Comparison of ENCODE assay signal across 10 cellular contexts in the genomic region with DNA sequence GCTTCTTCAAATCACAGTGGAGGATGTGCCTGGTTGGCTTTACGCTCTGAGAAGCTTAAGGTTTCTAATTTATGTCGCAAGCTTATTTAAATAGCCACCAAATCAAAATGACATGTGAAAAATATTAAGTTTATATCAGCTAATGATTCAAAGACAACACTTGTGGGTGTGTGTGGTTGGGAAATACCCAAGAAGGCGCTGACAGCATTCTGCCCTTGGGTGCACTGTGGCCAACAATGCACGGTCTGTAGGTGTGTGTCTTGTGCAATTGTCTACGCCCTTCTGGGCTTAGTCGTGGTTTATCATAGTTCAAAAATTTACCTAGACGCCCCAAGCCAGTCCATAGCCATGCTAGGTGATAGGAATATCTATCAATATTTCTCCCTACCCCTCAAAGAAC.
DNase-seq lines count a peak whose midpoint lies in the region; ATAC-seq, FAIRE-seq and TF ChIP-seq lines count a peak whose summit lies in the region.
"Had no signal": no experiment of that assay in that cellular context is flagged by ENCODE, and none has a peak within 500 bp of the region (broad histone marks: within the 10 kb centered on the region; RNA-seq: fewer than 3 reads in every experiment).

No MANE protein-coding gene starts in this region.

- TF ChIP-seq EP300 in A549 (IDR thresholded peaks at IDR 0.05) (peak; percentile 30 to 76; a peak in 2 of 5 replicates), K562 (IDR thresholded peaks at IDR 0.05; ENCODE audit: low read length) (no peak)

- 7% methylated on average over 7 of the region's 7 CpGs for WGBS in A549 (ENCODE audit: missing lambda C conversion rate)
- WGBS in K562 (ENCODE audit: insufficient coverage, low coverage, missing lambda C conversion rate), result 1% methylated on average over 7 of the region's 7 CpGs

- peak overlapping the region; percentile 48 for H3K4me2 ChIP-seq in A549
- no peak overlapping the region for H3K4me2 ChIP-seq in K562 (ENCODE audit: insufficient read depth, low read length)

- no peak overlapping the region for H3K9ac ChIP-seq in K562 (ENCODE audit: insufficient read depth in 1 of 2, low read depth in 2 of 2, low read length in 2 of 2)

- TF ChIP-seq CTCF in A549 (IDR thresholded peaks at IDR 0.05), result no peak
- TF ChIP-seq CTCF in K562 (IDR thresholded peaks at IDR 0.05 in 2 of 3, conservative IDR thresholded peaks at IDR 0.05 in 1 of 3; ENCODE audit: insufficient read depth in 2 of 3, low read depth in 1 of 3, low read length in 3 of 3), result no peak
- TF ChIP-seq CTCF in tibial artery (IDR thresholded peaks at IDR 0.05), result no peak

- POLR2A ChIA-PET in A549 (lab: Yijun Ruan, JAX), result no interaction called here
- POLR2A ChIA-PET in K562 (lab: Yijun Ruan, JAX), result interaction anchor here (0.6 kb wide), 2 partner anchors 34 to 267 kb away, joined by 3 to 5 read pairs; no protein-coding TSS in a partner anchor

- H3K9me1 ChIP-seq in K562 (ENCODE audit: control insufficient read depth, insufficient read depth, low read length), result no peaks in the 10 kb centered on the region

- DNase-seq in A549 (ENCODE audit: low read depth in 1 of 2, low spot score in 1 of 2), result peak; percentile 51 to 82
- no peak for DNase-seq in K562 (ENCODE audit: extremely low read depth in 1 of 4, low spot score in 3 of 4)
- DNase-seq in NCI-H524 treated with DMSO at 0.1 percent for 48 hours (lab: John Stamatoyannopoulos, UW), result no peak
- no peak for DNase-seq in NCI-H146 treated with DMSO at 0.1 percent for 48 hours (lab: John Stamatoyannopoulos, UW; ENCODE audit: unreplicated experiment)
- no peak for DNase-seq in tibial artery
- no peak for DNase-seq in nucleus accumbens (lab: John Stamatoyannopoulos, UW)
- DNase-seq: C1 segment of cervical spinal cord had no signal

- H3K27me3 ChIP-seq in K562 (ENCODE audit: control insufficient read depth in 2 of 2, insufficient read depth in 2 of 2, low read length in 2 of 2), result peaks cover 4 to 5% of the 10 kb centered on the region in 2 experiments; a peak in 3 of 5 replicates
- no peaks in the 10 kb centered on the region for H3K27me3 ChIP-seq in tibial artery
- H3K27me3 ChIP-seq: suprapubic skin had no signal

- CTCF ChIA-PET in A549 (lab: Yijun Ruan, JAX) (interaction anchor here (0.9 to 2.9 kb wide), 6 partner anchors 12 to 104 kb away, joined by 3 to 9 read pairs (median 4); a partner anchor contains a TSS), K562 (lab: Yijun Ruan, JAX; ENCODE audit: low intra/inter-chr PET ratio) (no interaction called here)

- H3K9me3 ChIP-seq in A549, result no peaks in the 10 kb centered on the region
- H3K9me3 ChIP-seq in K562 (replicated peaks; ENCODE audit: control insufficient read depth, insufficient read depth, low read depth, low read length), result no peaks in the 10 kb centered on the region
- no peaks in the 10 kb centered on the region for H3K9me3 ChIP-seq in tibial artery
- H3K9me3 ChIP-seq: suprapubic skin had no signal

- no TSS peak for BruUV-seq in K562 (replicated peaks; lab: Mats Ljungman, UMichigan)

- H3K36me3 ChIP-seq in K562 (ENCODE audit: control insufficient read depth, insufficient read depth, low read length) (no peaks in the 10 kb centered on the region), tibial artery (peaks cover 3 to 11% (median 5%) of the 10 kb centered on the region in 3 donors)
- H3K36me3 ChIP-seq: suprapubic skin had no signal

- no peak overlapping the region for H2AFZ ChIP-seq in K562 (ENCODE audit: low read depth, low read length)

- no peak for TF ChIP-seq POLR2A in A549 (IDR thresholded peaks at IDR 0.05; ENCODE audit: low read length)
- no peak for TF ChIP-seq POLR2A in K562 (conservative IDR thresholded peaks at IDR 0.05)

- no peaks in the 10 kb centered on the region for H3K79me2 ChIP-seq in K562 (ENCODE audit: control insufficient read depth, insufficient read depth, low read length)

- intact Hi-C loops in K562 (cut with micrococcal nuclease) (no loop called here), tibial artery (cut with DNase I; ENCODE audit: low total_unique reads) (no loop called here)

- peak; percentile 66 to 75; a peak in 5 of 6 replicates for ATAC-seq in A549
- peak; percentile 76 for ATAC-seq in GM19035 (IDR thresholded peaks at IDR 0.05; ENCODE audit: unreplicated experiment)
- peak; percentile 82 for ATAC-seq in HG03097 (IDR thresholded peaks at IDR 0.05; ENCODE audit: low FRiP score, unreplicated experiment)
- no peak for ATAC-seq in K562

- H3K4me3 ChIP-seq in A549 (no peak overlapping the region), K562 (no peak overlapping the region), tibial artery (no peak overlapping the region)
- H3K4me3 ChIP-seq: suprapubic skin had no signal

- H4K20me1 ChIP-seq in K562 (replicated peaks; ENCODE audit: control insufficient read depth, insufficient read depth, low read length), result no peaks in the 10 kb centered on the region

- peak overlapping the region; percentile 69 to 86 for H3K27ac ChIP-seq in A549
- H3K27ac ChIP-seq in K562 (ENCODE audit: extremely low read depth, low read depth, low read length), result no peak overlapping the region
- H3K27ac ChIP-seq in tibial artery, result no peak overlapping the region

- H3K4me1 ChIP-seq in A549, result peaks cover 80% of the 10 kb centered on the region
- H3K4me1 ChIP-seq in K562 (replicated peaks in 1 of 2; ENCODE audit: control insufficient read depth in 2 of 2, insufficient read depth in 2 of 2, low read length in 2 of 2), result no peaks in the 10 kb centered on the region
- H3K4me1 ChIP-seq in tibial artery, result no peaks in the 10 kb centered on the region

- no peak for TF ChIP-seq RAD21 in A549 (conservative IDR thresholded peaks at IDR 0.05 in 1 of 2, IDR thresholded peaks at IDR 0.05 in 1 of 2)
- no peak for TF ChIP-seq RAD21 in K562 (CRISPR knock-in tag; conservative IDR thresholded peaks at IDR 0.05 in 1 of 2, IDR thresholded peaks at IDR 0.05 in 1 of 2)

- FAIRE-seq in A549 (lab: Jason Lieb, UNC) (no peak), K562 (lab: Jason Lieb, UNC) (no peak)

- in situ Hi-C loops in K562 (cut with MboI), result no loop called here

TF ChIP-seq in A549, 52 proteins besides CTCF, POLR2A, EP300 and RAD21 (continues in another document):
- no peak for TF ChIP-seq EHMT2 (IDR thresholded peaks at IDR 0.05; ENCODE audit: low read depth)
- no peak for TF ChIP-seq RNF2 (IDR thresholded peaks at IDR 0.05; ENCODE audit: borderline replicate concordance, low read depth)
- TF ChIP-seq RFX5 (IDR thresholded peaks at IDR 0.05), result no peak
- TF ChIP-seq TP53 (CRISPR knock-in tag; IDR thresholded peaks at IDR 0.05), result no peak
- no peak for TF ChIP-seq ZC3H11A (IDR thresholded peaks at IDR 0.05)
- TF ChIP-seq, protein P1, sequence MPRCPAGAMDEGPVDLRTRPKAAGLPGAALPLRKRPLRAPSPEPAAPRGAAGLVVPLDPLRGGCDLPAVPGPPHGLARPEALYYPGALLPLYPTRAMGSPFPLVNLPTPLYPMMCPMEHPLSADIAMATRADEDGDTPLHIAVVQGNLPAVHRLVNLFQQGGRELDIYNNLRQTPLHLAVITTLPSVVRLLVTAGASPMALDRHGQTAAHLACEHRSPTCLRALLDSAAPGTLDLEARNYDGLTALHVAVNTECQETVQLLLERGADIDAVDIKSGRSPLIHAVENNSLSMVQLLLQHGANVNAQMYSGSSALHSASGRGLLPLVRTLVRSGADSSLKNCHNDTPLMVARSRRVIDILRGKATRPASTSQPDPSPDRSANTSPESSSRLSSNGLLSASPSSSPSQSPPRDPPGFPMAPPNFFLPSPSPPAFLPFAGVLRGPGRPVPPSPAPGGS (IDR thresholded peaks at IDR 0.05), result no peak
- no peak for TF ChIP-seq POLR2AphosphoS2 (conservative IDR thresholded peaks at IDR 0.05; ENCODE audit: low read length)
- TF ChIP-seq, protein P2, sequence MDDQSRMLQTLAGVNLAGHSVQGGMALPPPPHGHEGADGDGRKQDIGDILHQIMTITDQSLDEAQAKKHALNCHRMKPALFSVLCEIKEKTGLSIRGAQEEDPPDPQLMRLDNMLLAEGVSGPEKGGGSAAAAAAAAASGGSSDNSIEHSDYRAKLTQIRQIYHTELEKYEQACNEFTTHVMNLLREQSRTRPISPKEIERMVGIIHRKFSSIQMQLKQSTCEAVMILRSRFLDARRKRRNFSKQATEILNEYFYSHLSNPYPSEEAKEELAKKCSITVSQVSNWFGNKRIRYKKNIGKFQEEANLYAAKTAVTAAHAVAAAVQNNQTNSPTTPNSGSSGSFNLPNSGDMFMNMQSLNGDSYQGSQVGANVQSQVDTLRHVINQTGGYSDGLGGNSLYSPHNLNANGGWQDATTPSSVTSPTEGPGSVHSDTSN (IDR thresholded peaks at IDR 0.05), result no peak
- no peak for TF ChIP-seq NFE2L2 (conservative IDR thresholded peaks at IDR 0.05; ENCODE audit: low read length)

TF ChIP-seq in K562, 482 proteins besides CTCF, POLR2A, EP300 and RAD21:
- TF ChIP-seq CEBPB (tag; IDR thresholded peaks at IDR 0.05) (0 out of 2 replicates have a peak, but pooled peaks have one; percentile 6), SREBF2 (CRISPR knock-in tag; IDR thresholded peaks at IDR 0.05) (no peak)

Comparison
In these comparisons a context has a peak if more than half of its experiments do, and no peak if none do; other contexts are left out.
1. DNase-seq: peak in A549 (2 of 2); none in K562 (0 of 4), NCI-H524 treated with DMSO at 0.1 percent for 48 hours (single experiment), NCI-H146 treated with DMSO at 0.1 percent for 48 hours (single experiment), tibial artery (0 of 2) and nucleus accumbens (0 of 56).
2. H3K27ac ChIP-seq: peak in A549 (2 of 2); none in K562 (single experiment) and tibial artery (0 of 2).